Comparison of ENCODE assay signal across 4 cellular contexts in the genomic region with DNA sequence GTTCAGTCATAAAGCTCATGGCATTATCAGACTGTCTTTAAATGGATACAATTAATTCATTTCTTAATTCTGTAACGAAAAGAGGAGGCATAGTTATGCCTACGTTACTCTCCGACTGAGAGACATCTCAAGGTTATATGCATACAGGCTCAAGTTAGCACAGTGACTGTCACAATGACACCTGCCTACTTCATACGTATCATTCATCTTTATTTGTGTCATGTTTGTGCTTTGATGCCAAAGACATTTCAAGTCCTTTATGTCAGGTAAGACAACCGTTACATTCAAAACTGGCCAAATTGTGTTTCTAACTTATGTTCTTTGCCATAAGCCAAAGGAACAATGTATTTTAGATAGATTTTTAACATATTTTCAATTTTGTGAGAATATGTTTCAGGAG.
"Had no signal": no experiment of that assay in that cellular context is flagged by ENCODE, and none has a peak within 500 bp of the region (broad histone marks: within the 10 kb centered on the region; RNA-seq: fewer than 3 reads in every experiment).

No MANE protein-coding gene starts in this region.

- H3K27ac ChIP-seq: HL-60 had no signal

- H3K4me3 ChIP-seq: K562 had no signal

- DNase-seq: IMR-90, KBM-7 had no signal
